In genomic region chr5:142287096-142287972, GRCh38 we compare ENCODE assay signal across 14 cellular contexts. TPM values are rescaled to one million over a fixed set of nuclear protein-coding genes. Genes with fewer than 3 reads are reported as not detected.
DNase-seq lines count a peak whose midpoint lies in the region; ATAC-seq and TF ChIP-seq lines count a peak whose summit lies in the region.
"Had no signal": no experiment of that assay in that cellular context is flagged by ENCODE, and none has a peak within 500 bp of the region (broad histone marks: within the 10 kb centered on the region; RNA-seq: fewer than 3 reads in every experiment).

No MANE protein-coding gene starts in this region.

- H3K4me1 ChIP-seq in ectodermal cell (ENCODE audit: control insufficient read depth, insufficient read depth, low read length) (peaks cover 15% of the 10 kb centered on the region), spleen (peaks cover 3 to 25% (median 15%) of the 10 kb centered on the region in 6 donors)
- H3K4me1 ChIP-seq: A549, testis had no signal

- no peak for TF ChIP-seq POLR2A in spleen (IDR thresholded peaks at IDR 0.05)

- TF ChIP-seq CTCF in spleen (IDR thresholded peaks at IDR 0.05 in 8 of 11, conservative IDR thresholded peaks at IDR 0.05 in 3 of 11): no peak

- no peak overlapping the region for H3K27ac Mint-ChIP-seq in activated CD8-positive, alpha-beta memory T cell treated with anti-CD3 and anti-CD28 coated beads, Interleukin-2, amount 10 ng/mL, durations not matched to agents 7 days and 5 days

- H3K4me3 Mint-ChIP-seq in activated CD8-positive, alpha-beta memory T cell treated with anti-CD3 and anti-CD28 coated beads, Interleukin-2, amount 10 ng/mL, durations not matched to agents 7 days and 5 days: no peak overlapping the region

- H3K36me3 ChIP-seq in ectodermal cell (ENCODE audit: control insufficient read depth, insufficient read depth, low read length) (no peaks in the 10 kb centered on the region), spleen (no peaks in the 10 kb centered on the region)
- H3K36me3 ChIP-seq: esophagus squamous epithelium had no signal

- H3K27ac ChIP-seq in ectodermal cell (ENCODE audit: insufficient read depth, low read depth, low read length, poor library complexity, severe bottlenecking) (peak overlapping the region; percentile 55), spleen (peak overlapping the region in 6 of 8 donors; percentile 12 to 50 (median 26))
- H3K27ac ChIP-seq: A549, esophagus squamous epithelium, testis had no signal

- DNase-seq in activated CD8-positive, alpha-beta memory T cell treated with anti-CD3 and anti-CD28 coated beads, Interleukin-2, amount 10 ng/mL, durations not matched to agents 7 days and 5 days: no peak
- DNase-seq in activated CD8-positive, alpha-beta memory T cell treated with anti-CD3 and anti-CD28 coated beads, Interleukin-2, amount 50 U/mL, for 48 hours: no peak
- no peak for DNase-seq in spleen
- no peak for DNase-seq in kidney glomerular epithelial cell (lab: John Stamatoyannopoulos, UW)
- DNase-seq in NCI-H187 treated with DMSO at 0.1 percent for 48 hours (lab: John Stamatoyannopoulos, UW): no peak
- DNase-seq: esophagus squamous epithelium, GDM1, testis had no signal

- H3K27me3 ChIP-seq in ectodermal cell (ENCODE audit: control insufficient read depth, insufficient read depth, low read length, poor library complexity, severe bottlenecking): no peaks in the 10 kb centered on the region
- no peaks in the 10 kb centered on the region for H3K27me3 ChIP-seq in spleen (replicated peaks in 1 of 7)
- H3K27me3 ChIP-seq: esophagus squamous epithelium, testis had no signal

- H3K36me3 Mint-ChIP-seq in activated CD8-positive, alpha-beta memory T cell treated with anti-CD3 and anti-CD28 coated beads, Interleukin-2, amount 10 ng/mL, durations not matched to agents 7 days and 5 days: no peaks in the 10 kb centered on the region
- H3K36me3 Mint-ChIP-seq: activated naive CD4-positive, alpha-beta T cell treated with anti-CD3 and anti-CD28 coated beads, Interleukin-2, amount 50 U/mL, for 72 hours had no signal

- H3K4me1 Mint-ChIP-seq in activated CD8-positive, alpha-beta memory T cell treated with anti-CD3 and anti-CD28 coated beads, Interleukin-2, amount 10 ng/mL, durations not matched to agents 7 days and 5 days: peaks cover 12% of the 10 kb centered on the region

- H3K9me3 ChIP-seq in ectodermal cell (ENCODE audit: control insufficient read depth, low read length) (no peaks in the 10 kb centered on the region), spleen (no peaks in the 10 kb centered on the region)
- H3K9me3 ChIP-seq: A549, esophagus squamous epithelium, testis had no signal

- no peak overlapping the region for H3K4me3 ChIP-seq in ectodermal cell (ENCODE audit: insufficient read depth, low read depth, low read length)
- H3K4me3 ChIP-seq in spleen: no peak overlapping the region
- H3K4me3 ChIP-seq: A549, esophagus squamous epithelium, lung, testis had no signal

- intact Hi-C loops in spleen (cut with DNase I; ENCODE audit: low total_unique reads): no loop called here

- no peaks in the 10 kb centered on the region for H3K27me3 Mint-ChIP-seq in activated CD8-positive, alpha-beta memory T cell treated with anti-CD3 and anti-CD28 coated beads, Interleukin-2, amount 10 ng/mL, durations not matched to agents 7 days and 5 days

- no peaks in the 10 kb centered on the region for H3K9me3 Mint-ChIP-seq in activated CD8-positive, alpha-beta memory T cell treated with anti-CD3 and anti-CD28 coated beads, Interleukin-2, amount 10 ng/mL, durations not matched to agents 7 days and 5 days (ENCODE audit: low read depth)
- H3K9me3 Mint-ChIP-seq: activated naive CD4-positive, alpha-beta T cell treated with anti-CD3 and anti-CD28 coated beads, Interleukin-2, amount 50 U/mL, for 72 hours had no signal

- peak; percentile 27 for ATAC-seq in activated CD8-positive, alpha-beta memory T cell treated with anti-CD3 and anti-CD28 coated beads, Interleukin-2, amount 10 ng/mL, durations not matched to agents 7 days and 5 days
- peak; percentile 64 for ATAC-seq in HG03064 (IDR thresholded peaks at IDR 0.05; ENCODE audit: low read depth, unreplicated experiment)
- ATAC-seq in HG03045 (IDR thresholded peaks at IDR 0.05; ENCODE audit: unreplicated experiment): no peak
- ATAC-seq: A549; activated naive CD4-positive, alpha-beta T cell treated with anti-CD3 and anti-CD28 coated beads, Interleukin-2, amount 50 U/mL, for 72 hours had no signal

- CTCF ChIA-PET in activated CD8-positive, alpha-beta memory T cell treated with anti-CD3 and anti-CD28 coated beads, Interleukin-2, amount 10 ng/mL, durations not matched to agents 7 days and 5 days (lab: Charles Lee): no interaction called here

- WGBS in ectodermal cell, 2 experiments: 73 to 75% methylated on average over 17 of the region's 17 CpGs
- 61 to 68% (median 67%) methylated on average over 14 to 17 of the region's 17 CpGs for WGBS in spleen, 5 donors

RNA-seq across cellular contexts. Expression of gene SPRY4, which starts 37.5 kb away (rescaled TPM):
- total RNA-seq in activated CD8-positive, alpha-beta memory T cell treated with anti-CD3 and anti-CD28 coated beads, Interleukin-2, amount 10 ng/mL, durations not matched to agents 7 days and 5 days: under 1 TPM; 0.09 to 0.14 TPM
- polyA plus RNA-seq in ectodermal cell (2013, experiment 1 of 4): 4.1 TPM
- 2.9 TPM for polyA plus RNA-seq in ectodermal cell (2013, experiment 2 of 4)
- polyA plus RNA-seq in ectodermal cell (2013, experiment 3 of 4): 3.0 TPM
- polyA plus RNA-seq in ectodermal cell (2013, experiment 4 of 4): 2.1 TPM
- 10 to 100 TPM in 6 of 7 donors, 1 to 10 TPM in 1; 9.4 to 33.5 (median 21.2) TPM for total RNA-seq in spleen
- polyA plus RNA-seq in spleen: 1 to 10 TPM in 2 of 3 donors, under 1 TPM in 1; 0.76 to 2.0 (median 1.1) TPM

Comparison
In these comparisons a context has a peak if more than half of its experiments do, and no peak if none do; other contexts are left out.
1. RNA of gene SPRY4, which starts 37.5 kb away (total RNA-seq): 9.4 to 33.5 TPM in spleen; 0.09 to 0.14 TPM in activated CD8-positive, alpha-beta memory T cell treated with anti-CD3 and anti-CD28 coated beads, Interleukin-2, amount 10 ng/mL, durations not matched to agents 7 days and 5 days; every median in the first group is over 4 times any median in the second.